ENCODE assay signal across 8 cellular contexts in genomic region chr4:143335979-143336827, GRCh38. TPM values are rescaled to one million over a fixed set of nuclear protein-coding genes. Genes with fewer than 3 reads are reported as not detected.
A peak's percentile ranks its signal among the peaks of the same experiment; 100 is the strongest.
DNase-seq lines count a peak whose midpoint lies in the region; ATAC-seq and TF ChIP-seq lines count a peak whose summit lies in the region.

No MANE protein-coding gene starts in this region.

- no peaks in the 10 kb centered on the region for H3K36me3 Mint-ChIP-seq in activated naive CD8-positive, alpha-beta T cell treated with anti-CD3 and anti-CD28 coated beads for 36 hours

- peak overlapping the region; percentile 90 to 93 for H3K4me3 ChIP-seq in neutrophil (ENCODE audit: low read depth in 1 of 2, low read length in 1 of 2)

- ATAC-seq in GM19351 (IDR thresholded peaks at IDR 0.05; ENCODE audit: unreplicated experiment) (peak; percentile 39), HG03378 (IDR thresholded peaks at IDR 0.05; ENCODE audit: unreplicated experiment) (peak; percentile 39)

- peak; percentile 50 for TF ChIP-seq CTCF in neutrophil (IDR thresholded peaks at IDR 0.05)

- no peaks in the 10 kb centered on the region for H3K9me3 ChIP-seq in neutrophil

- peaks cover 6% of the 10 kb centered on the region for H3K4me1 Mint-ChIP-seq in activated naive CD8-positive, alpha-beta T cell treated with anti-CD3 and anti-CD28 coated beads for 36 hours

- H3K36me3 ChIP-seq in neutrophil: no peaks in the 10 kb centered on the region

- peaks cover 10% of the 10 kb centered on the region for H3K27me3 ChIP-seq in neutrophil

- peak; percentile 79 for DNase-seq in DMS114 treated with DMSO at 0.1 percent for 48 hours (lab: John Stamatoyannopoulos, UW; ENCODE audit: unreplicated experiment)
- DNase-seq in NCI-H82 (lab: John Stamatoyannopoulos, UW): peak; percentile 88
- peak; percentile 39 for DNase-seq in activated naive CD8-positive, alpha-beta T cell treated with anti-CD3 and anti-CD28 coated beads for 36 hours
- peak; percentile 90 for DNase-seq in glomerular visceral epithelial cell (ENCODE audit: extremely low spot score)
- no peak for DNase-seq in GF-D8 (lab: John Stamatoyannopoulos, UW)

- H3K4me1 ChIP-seq in neutrophil (ENCODE audit: control insufficient read depth in 1 of 2, insufficient read depth in 1 of 2, low read depth in 1 of 2, low read length in 1 of 2): peaks cover 22 to 25% of the 10 kb centered on the region in 2 experiments

- H3K4me3 Mint-ChIP-seq in activated naive CD8-positive, alpha-beta T cell treated with anti-CD3 and anti-CD28 coated beads for 36 hours: peak overlapping the region; percentile 82

- peaks cover 71% of the 10 kb centered on the region for H3K27me3 Mint-ChIP-seq in activated naive CD8-positive, alpha-beta T cell treated with anti-CD3 and anti-CD28 coated beads for 36 hours

- H3K27ac Mint-ChIP-seq in activated naive CD8-positive, alpha-beta T cell treated with anti-CD3 and anti-CD28 coated beads for 36 hours: no peak overlapping the region

- no peaks in the 10 kb centered on the region for H3K9me3 Mint-ChIP-seq in activated naive CD8-positive, alpha-beta T cell treated with anti-CD3 and anti-CD28 coated beads for 36 hours

- H3K27ac ChIP-seq in neutrophil: peak overlapping the region; percentile 90

RNA-seq across cellular contexts. Expression of gene GAB1, which starts 0.5 kb away (rescaled TPM):
- under 1 TPM; 0.24 to 0.74 TPM for total RNA-seq in activated naive CD8-positive, alpha-beta T cell treated with anti-CD3 and anti-CD28 coated beads for 36 hours
